Comparison of ENCODE assay signal across 20 cellular contexts in genomic region chr17:20975566-20975965, GRCh38.
"Had no signal": no experiment of that assay in that cellular context is flagged by ENCODE, and none has a peak within 500 bp of the region (broad histone marks: within the 10 kb centered on the region; RNA-seq: fewer than 3 reads in every experiment).

No MANE protein-coding gene starts in this region.

- H3K27ac ChIP-seq: body of pancreas, gastroesophageal sphincter, heart right ventricle, neural progenitor cell, tibial artery had no signal

- ATAC-seq: activated CD8-positive, alpha-beta T cell treated with anti-CD3 and anti-CD28 coated beads for 36 hours; activated T-helper 17 cell treated with anti-CD3 and anti-CD28 coated beads, Interleukin-2, amount 50 U/mL, for 72 hours; body of pancreas; gastroesophageal sphincter; heart right ventricle; mucosa of descending colon; naive thymus-derived CD4-positive, alpha-beta T cell; stimulated activated naive CD8-positive, alpha-beta T cell treated with anti-CD3 and anti-CD28 coated beads, Interleukin-15, Interleukin-2, amounts not matched to agents 100 U/mL and 50 U/mL, for 24 hours had no signal

- H3K9me3 ChIP-seq: body of pancreas, gastroesophageal sphincter, heart right ventricle, mucosa of descending colon, tibial artery had no signal

- H3K9ac ChIP-seq: neural progenitor cell had no signal

- H3K36me3 ChIP-seq: gastroesophageal sphincter, heart right ventricle, tibial artery had no signal

- DNase-seq: activated CD4-positive, alpha-beta T cell treated with anti-CD3 and anti-CD28 coated beads for 48 hours; activated CD4-positive, CD25-positive, alpha-beta regulatory T cell; activated CD8-positive, alpha-beta T cell treated with anti-CD3 and anti-CD28 coated beads for 36 hours; activated naive CD4-positive, alpha-beta T cell treated with Interleukin-2 at 50 U/mL for 16 hours; activated T-cell treated with anti-CD3 and anti-CD28 coated beads, Interleukin-2, amount 50 U/mL, for 1 hour; body of pancreas; cortex of kidney; heart right ventricle; mesenchymal stem cell; mucosa of descending colon; naive thymus-derived CD4-positive, alpha-beta T cell; stimulated activated CD4-positive, alpha-beta T cell treated with anti-CD3 and anti-CD28 coated beads, Interleukin-2, amount 100 ng/mL, for 24 hours; stimulated activated naive CD8-positive, alpha-beta T cell treated with anti-CD3 and anti-CD28 coated beads, Interleukin-15, Interleukin-2, amounts not matched to agents 100 U/mL and 50 U/mL, for 24 hours; substantia nigra; tibial artery had no signal

- FAIRE-seq: endometrium, urothelium cell line had no signal

- H3K4me2 ChIP-seq: neural progenitor cell had no signal

- H3K27me3 ChIP-seq: body of pancreas, neural progenitor cell, tibial artery had no signal

- H3K4me1 ChIP-seq: gastroesophageal sphincter, heart right ventricle, neural progenitor cell, tibial artery had no signal

- H3K4me3 ChIP-seq: body of pancreas, gastroesophageal sphincter, heart right ventricle, mucosa of descending colon, neural progenitor cell, tibial artery had no signal

- H2AFZ ChIP-seq: neural progenitor cell had no signal
